In the genomic region with DNA sequence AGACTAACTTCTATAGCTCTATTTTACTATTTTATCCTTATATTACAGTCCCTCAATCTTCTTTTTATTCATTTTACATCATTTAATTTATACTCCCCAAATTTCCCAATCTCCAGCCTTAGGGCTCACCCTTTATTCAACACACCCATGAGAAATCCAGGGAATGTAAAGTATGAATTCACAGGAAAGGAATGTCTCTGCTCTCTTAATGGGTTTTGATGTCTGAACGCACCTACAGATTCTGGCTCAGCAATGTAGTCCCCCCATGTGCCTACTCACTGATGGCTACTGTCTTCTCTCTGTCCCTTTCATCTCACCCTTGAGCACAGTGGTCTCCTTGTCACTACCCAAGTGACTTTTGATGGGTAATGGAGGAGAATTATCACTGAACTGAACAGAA, we compare ENCODE assay signal across 22 cellular contexts.
"Had no signal": no experiment of that assay in that cellular context is flagged by ENCODE, and none has a peak within 500 bp of the region (broad histone marks: within the 10 kb centered on the region; RNA-seq: fewer than 3 reads in every experiment).

No MANE protein-coding gene starts in this region.

- H3K9me3 ChIP-seq: ascending aorta, neutrophil, right atrium auricular region, thyroid gland, uterus had no signal

- H3K27ac Mint-ChIP-seq: activated naive CD8-positive, alpha-beta T cell treated with anti-CD3 and anti-CD28 coated beads, Interleukin-2, amount 50 U/mL, for 24 hours; naive B cell; stimulated activated naive B cell treated with anti-CD40 and anti-IgM and Interleukin-4, amounts not matched to agents 10 μg/mL and 1 μg/mL and 100 μg/mL, for 72 hours; T-cell had no signal

- H3K27me3 ChIP-seq: ascending aorta, neutrophil, right atrium auricular region, thyroid gland, uterus had no signal

- H3K4me1 ChIP-seq: ascending aorta, right atrium auricular region, thyroid gland, uterus had no signal

- DNase-seq: activated CD4-positive, CD25-positive, alpha-beta regulatory T cell treated with anti-CD3 and anti-CD28 coated beads, Interleukin-2, amount 50 U/mL, for 72 hours; activated naive CD4-positive, alpha-beta T cell; activated naive CD8-positive, alpha-beta T cell treated with anti-CD3 and anti-CD28 coated beads, Interleukin-2, amount 50 U/mL, for 24 hours; hypothalamus; left colon; naive B cell; posterior cingulate gyrus; stimulated activated CD4-positive, alpha-beta T cell treated with anti-CD3 and anti-CD28 coated beads, Interleukin-15, amount 100 ng/mL, for 24 hours; stimulated activated CD4-positive, alpha-beta T cell treated with anti-CD3 and anti-CD28 coated beads, Interleukin-4, amount 100 ng/mL, for 1 hour; stimulated activated naive B cell treated with anti-CD40 and anti-IgM and Interleukin-4, amounts not matched to agents 10 μg/mL and 1 μg/mL and 100 μg/mL, for 72 hours; T-cell; T1000; thyroid gland; uterus had no signal

- H3K27ac ChIP-seq: ascending aorta, neutrophil, right atrium auricular region, skin epidermis, thyroid gland, uterus had no signal

- H3K4me3 ChIP-seq: ascending aorta, lung, right atrium auricular region, skin epidermis, thyroid gland, uterus had no signal

- ATAC-seq: activated naive CD8-positive, alpha-beta T cell treated with anti-CD3 and anti-CD28 coated beads, Interleukin-2, amount 50 U/mL, for 24 hours; esophagus mucosa; left colon; stimulated activated naive B cell treated with anti-CD40 and anti-IgM and Interleukin-4, amounts not matched to agents 10 μg/mL and 1 μg/mL and 100 μg/mL, for 72 hours; T-cell had no signal

- FAIRE-seq: colon, endometrium had no signal

- H3K4me3 Mint-ChIP-seq: activated naive CD8-positive, alpha-beta T cell treated with anti-CD3 and anti-CD28 coated beads, Interleukin-2, amount 50 U/mL, for 24 hours; naive B cell; stimulated activated naive B cell treated with anti-CD40 and anti-IgM and Interleukin-4, amounts not matched to agents 10 μg/mL and 1 μg/mL and 100 μg/mL, for 72 hours; T-cell had no signal

- H3K27me3 Mint-ChIP-seq: activated naive CD8-positive, alpha-beta T cell treated with anti-CD3 and anti-CD28 coated beads, Interleukin-2, amount 50 U/mL, for 24 hours; naive B cell; stimulated activated naive B cell treated with anti-CD40 and anti-IgM and Interleukin-4, amounts not matched to agents 10 μg/mL and 1 μg/mL and 100 μg/mL, for 72 hours; T-cell had no signal

- H3K36me3 ChIP-seq: ascending aorta, right atrium auricular region, thyroid gland, uterus had no signal

- H3K4me1 Mint-ChIP-seq: naive B cell; stimulated activated naive B cell treated with anti-CD40 and anti-IgM and Interleukin-4, amounts not matched to agents 10 μg/mL and 1 μg/mL and 100 μg/mL, for 72 hours had no signal
